ENCODE assay signal across 27 cellular contexts in genomic region chr9:30362368-30362767, GRCh38.
DNase-seq lines count a peak whose midpoint lies in the region; ATAC-seq, FAIRE-seq and TF ChIP-seq lines count a peak whose summit lies in the region.
"Had no signal": no experiment of that assay in that cellular context is flagged by ENCODE, and none has a peak within 500 bp of the region (broad histone marks: within the 10 kb centered on the region; RNA-seq: fewer than 3 reads in every experiment).

No MANE protein-coding gene starts in this region.

- H3K4me2 ChIP-seq in H1 (ENCODE audit: insufficient read depth in 1 of 2, low read depth in 2 of 2, low read length in 2 of 2) (no peak overlapping the region), mesendoderm (ENCODE audit: low read length) (no peak overlapping the region)
- H3K4me2 ChIP-seq: BLaER1 had no signal

- no peak overlapping the region for H3K18ac ChIP-seq in H1 (ENCODE audit: extremely low read depth, low read length)
- H3K18ac ChIP-seq in mesendoderm (ENCODE audit: low read length) = no peak overlapping the region

- no peak overlapping the region for H2BK20ac ChIP-seq in H1 (ENCODE audit: low read length)

- no peaks in the 10 kb centered on the region for H3K36me3 ChIP-seq in NT2/D1 (ENCODE audit: insufficient read depth, insufficient read length, low read length)
- H3K36me3 ChIP-seq in H1 (ENCODE audit: control insufficient read depth in 2 of 4, insufficient read depth in 4 of 4, low read length in 3 of 4) = no peaks in the 10 kb centered on the region
- no peaks in the 10 kb centered on the region for H3K36me3 ChIP-seq in mesendoderm (ENCODE audit: control insufficient read depth, insufficient read depth, low read length)
- H3K36me3 ChIP-seq: BE2C, BLaER1 had no signal

- no peak overlapping the region for H3K56ac ChIP-seq in H1 (replicated peaks; ENCODE audit: insufficient read length, low read depth, low read length)
- no peak overlapping the region for H3K56ac ChIP-seq in mesendoderm (ENCODE audit: low read length)

- H3K79me2 ChIP-seq in H1 (ENCODE audit: control insufficient read depth in 1 of 2, insufficient read depth in 2 of 2, low read length in 2 of 2) (no peaks in the 10 kb centered on the region), mesendoderm (ENCODE audit: control insufficient read depth, insufficient read depth, low read length) (no peaks in the 10 kb centered on the region)

- H2AFZ ChIP-seq in H1 (ENCODE audit: low read length) = no peak overlapping the region

- CTCF ChIA-PET in H1 (lab: Charles Lee; ENCODE audit: partially characterized antibody) = interaction anchor here (0.7 kb wide), 1 partner anchor 111 kb away, joined by 4 read pairs; no protein-coding TSS in a partner anchor

- H2BK15ac ChIP-seq in H1 (ENCODE audit: low read length) (no peak overlapping the region), mesendoderm (replicated peaks; ENCODE audit: low read depth) (no peak overlapping the region)

- H3K4ac ChIP-seq in H1 (replicated peaks; ENCODE audit: insufficient read length, low read depth, low read length) (no peak overlapping the region), mesendoderm (ENCODE audit: low read depth, low read length) (no peak overlapping the region)

- no peak overlapping the region for H4K91ac ChIP-seq in H1 (replicated peaks; ENCODE audit: insufficient read length, low read length)

- H4K8ac ChIP-seq in H1 (ENCODE audit: extremely low read depth, insufficient read depth, low read length) (no peak overlapping the region), mesendoderm (ENCODE audit: low read depth, low read length) (no peak overlapping the region)

- ATAC-seq in HG02885 (IDR thresholded peaks at IDR 0.05; ENCODE audit: poor library complexity, unreplicated experiment) = no peak
- ATAC-seq in HG03097 (IDR thresholded peaks at IDR 0.05; ENCODE audit: low FRiP score, unreplicated experiment) = no peak

- H3K9me3 ChIP-seq in NT2/D1 (ENCODE audit: insufficient read depth, low read length) (no peaks in the 10 kb centered on the region), H1 (ENCODE audit: insufficient read depth in 2 of 2, low read depth in 1 of 2, low read length in 1 of 2) (no peaks in the 10 kb centered on the region)
- H3K9me3 ChIP-seq: BE2C, BLaER1 had no signal

- H3K79me1 ChIP-seq in H1 (ENCODE audit: low read depth, low read length) = no peaks in the 10 kb centered on the region
- no peaks in the 10 kb centered on the region for H3K79me1 ChIP-seq in mesendoderm (ENCODE audit: low read length)

- H3K4me3 ChIP-seq in NT2/D1 (ENCODE audit: insufficient read length, low read depth) (no peak overlapping the region), H1 (ENCODE audit: extremely low read depth in 1 of 4, insufficient read depth in 2 of 4, low read depth in 3 of 4, low read length in 4 of 4) (no peak overlapping the region), mesendoderm (ENCODE audit: low read length) (no peak overlapping the region)
- H3K4me3 ChIP-seq: BLaER1 had no signal

- POLR2A ChIA-PET in H1 (lab: Charles Lee; ENCODE audit: partially characterized antibody) = no interaction called here

- H2AK5ac ChIP-seq in H1 (ENCODE audit: low read depth, low read length) = no peak overlapping the region
- H2AK5ac ChIP-seq in mesendoderm (ENCODE audit: low read length) = no peak overlapping the region

- H2BK12ac ChIP-seq in H1 (ENCODE audit: low read depth, low read length) = no peak overlapping the region; the same call in 1 of the 2 replicates

- H2BK5ac ChIP-seq in H1 (ENCODE audit: low read depth, low read length) (no peak overlapping the region), mesendoderm (ENCODE audit: low read length) (no peak overlapping the region)

- H3K23ac ChIP-seq in H1 (ENCODE audit: insufficient read length) = no peak overlapping the region
- H3K23ac ChIP-seq in mesendoderm (ENCODE audit: low read length) = no peak overlapping the region

- no peak for TF ChIP-seq RAD21 in H1 (IDR thresholded peaks at IDR 0.05 in 1 of 2, conservative IDR thresholded peaks at IDR 0.05 in 1 of 2; ENCODE audit: low read depth in 2 of 2, low read length in 2 of 2)

- no peak for TF ChIP-seq POLR2A in H1 (IDR thresholded peaks at IDR 0.05; ENCODE audit: control extremely low read depth in 1 of 2, low read depth in 2 of 2, low read length in 2 of 2)

- H3K9ac ChIP-seq in NT2/D1 (ENCODE audit: insufficient read length, low read depth) (no peak overlapping the region), H1 (replicated peaks in 1 of 4; ENCODE audit: extremely low read depth in 1 of 4, low read depth in 3 of 4, low read length in 3 of 4) (no peak overlapping the region), mesendoderm (ENCODE audit: low read length) (no peak overlapping the region)
- H3K9ac ChIP-seq: BLaER1 had no signal

- H4K5ac ChIP-seq in H1 (ENCODE audit: insufficient read length, low read depth, low read length) (no peak overlapping the region), mesendoderm (ENCODE audit: low read length) (no peak overlapping the region)

- H4K20me1 ChIP-seq in H1 (replicated peaks in 1 of 2; ENCODE audit: control insufficient read depth in 1 of 2, insufficient read depth in 2 of 2, low read length in 2 of 2) = no peaks in the 10 kb centered on the region
- H4K20me1 ChIP-seq: BLaER1 had no signal

- TF ChIP-seq EP300 in H1 (IDR thresholded peaks at IDR 0.05; ENCODE audit: borderline replicate concordance in 1 of 2, low read depth in 2 of 2, low read length in 2 of 2) = no peak

- H2BK120ac ChIP-seq in H1 (replicated peaks; ENCODE audit: low read depth, low read length) (no peak overlapping the region), mesendoderm (ENCODE audit: low read depth, low read length) (no peak overlapping the region)

- no peak for FAIRE-seq in H1 (lab: Jason Lieb, UNC)
- FAIRE-seq: A204.1, G401.6, GM12891, GM19239 had no signal

- no peaks in the 10 kb centered on the region for H3K4me1 ChIP-seq in NT2/D1 (ENCODE audit: insufficient read depth, insufficient read length)
- H3K4me1 ChIP-seq in H1 (replicated peaks in 1 of 4; ENCODE audit: control insufficient read depth in 3 of 4, insufficient read depth in 4 of 4, low read length in 3 of 4) = peaks cover 0 to 5% (median 2%) of the 10 kb centered on the region in 4 experiments; a peak in 3 of 7 replicates
- no peaks in the 10 kb centered on the region for H3K4me1 ChIP-seq in mesendoderm (ENCODE audit: control insufficient read depth, low read depth, low read length)
- H3K4me1 ChIP-seq: BE2C, BLaER1 had no signal

- DNase-seq in NT2/D1 (ENCODE audit: low read depth, low spot score) (peak; percentile 5), H1 (ENCODE audit: low read depth in 1 of 2, low spot score in 2 of 2) (no peak), iPS DF 19.7 (ENCODE audit: low read depth, low spot score) (peak; percentile 9), mesendoderm (peak; percentile 1), EL (no peak), NCI-H774 (lab: John Stamatoyannopoulos, UW) (no peak)
- DNase-seq: 8988T; ACHN; BE2C; C1 segment of cervical spinal cord; CD4-positive, alpha-beta memory T cell; CD4-positive, CD25-positive, alpha-beta regulatory T cell; CD8-positive, alpha-beta memory T cell; COR-L47; DMS 273 treated with DMSO at 0.1 percent for 48 hours; DMS153; DMS53; DMS79; DND-41; GF-D8 had no signal

- no peak overlapping the region for H3K27ac ChIP-seq in H1 (ENCODE audit: low read depth, low read length)
- H3K27ac ChIP-seq in mesendoderm (ENCODE audit: low read depth, low read length) = no peak overlapping the region
- H3K27ac ChIP-seq: BLaER1 had no signal

- no peaks in the 10 kb centered on the region for H3K23me2 ChIP-seq in H1 (ENCODE audit: low read depth, low read length)

- TF ChIP-seq CTCF in H1 (IDR thresholded peaks at IDR 0.05; ENCODE audit: control extremely low read depth in 1 of 3, insufficient read depth in 1 of 3, low read depth in 1 of 3, low read length in 3 of 3) = no peak

- no peak overlapping the region for H3K14ac ChIP-seq in H1 (ENCODE audit: insufficient read length)

- H3K27me3 ChIP-seq in NT2/D1 (ENCODE audit: insufficient read depth, insufficient read length) (no peaks in the 10 kb centered on the region), H1 (replicated peaks in 1 of 4; ENCODE audit: control insufficient read depth in 3 of 4, extremely low read depth in 1 of 4, insufficient read depth in 3 of 4, low read length in 3 of 4) (no peaks in the 10 kb centered on the region), mesendoderm (ENCODE audit: insufficient read depth, low read length, poor library complexity) (no peaks in the 10 kb centered on the region)
- H3K27me3 ChIP-seq: BE2C, BLaER1 had no signal

TF ChIP-seq in H1, 55 proteins besides CTCF, POLR2A, EP300 and RAD21:
- TF ChIP-seq TEAD4 (IDR thresholded peaks at IDR 0.05; ENCODE audit: low read depth, low read length) = 0 out of 2 replicates have a peak, but pooled peaks have one; percentile 2
- TF ChIP-seq JUN (IDR thresholded peaks at IDR 0.05; ENCODE audit: low read depth, low read length) = no peak

Comparison
In these comparisons a context has a peak if more than half of its experiments do, and no peak if none do; other contexts are left out.
1. DNase-seq: peak in NT2/D1 (single experiment), iPS DF 19.7 (single experiment) and mesendoderm (single experiment); none in H1 (0 of 2), EL (single experiment) and NCI-H774 (single experiment).